ENCODE assay signal across 1 cellular context in genomic region chr13:44237276-44237767, GRCh38.
TF ChIP-seq lines count a peak whose summit lies in the region.

No MANE protein-coding gene starts in this region.

TF ChIP-seq in HCT116, 20 proteins besides CTCF, POLR2A, EP300 and RAD21 (continued from another document):
- TF ChIP-seq, protein P1, sequence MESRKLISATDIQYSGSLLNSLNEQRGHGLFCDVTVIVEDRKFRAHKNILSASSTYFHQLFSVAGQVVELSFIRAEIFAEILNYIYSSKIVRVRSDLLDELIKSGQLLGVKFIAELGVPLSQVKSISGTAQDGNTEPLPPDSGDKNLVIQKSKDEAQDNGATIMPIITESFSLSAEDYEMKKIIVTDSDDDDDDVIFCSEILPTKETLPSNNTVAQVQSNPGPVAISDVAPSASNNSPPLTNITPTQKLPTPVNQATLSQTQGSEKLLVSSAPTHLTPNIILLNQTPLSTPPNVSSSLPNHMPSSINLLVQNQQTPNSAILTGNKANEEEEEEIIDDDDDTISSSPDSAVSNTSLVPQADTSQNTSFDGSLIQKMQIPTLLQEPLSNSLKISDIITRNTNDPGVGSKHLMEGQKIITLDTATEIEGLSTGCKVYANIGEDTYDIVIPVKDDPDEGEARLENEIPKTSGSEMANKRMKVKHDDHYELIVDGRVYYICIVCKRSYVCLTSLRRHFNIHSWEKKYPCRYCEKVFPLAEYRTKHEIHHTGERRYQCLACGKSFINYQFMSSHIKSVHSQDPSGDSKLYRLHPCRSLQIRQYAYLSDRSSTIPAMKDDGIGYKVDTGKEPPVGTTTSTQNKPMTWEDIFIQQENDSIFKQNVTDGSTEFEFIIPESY (IDR thresholded peaks at IDR 0.05; ENCODE audit: extremely low read depth, insufficient replicate concordance, low read length) = no peak
- TF ChIP-seq, protein P2, sequence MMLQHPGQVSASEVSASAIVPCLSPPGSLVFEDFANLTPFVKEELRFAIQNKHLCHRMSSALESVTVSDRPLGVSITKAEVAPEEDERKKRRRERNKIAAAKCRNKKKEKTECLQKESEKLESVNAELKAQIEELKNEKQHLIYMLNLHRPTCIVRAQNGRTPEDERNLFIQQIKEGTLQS (IDR thresholded peaks at IDR 0.05) = no peak
- TF ChIP-seq EGR1 (IDR thresholded peaks at IDR 0.05; ENCODE audit: low read depth) (no peak), YY1 (IDR thresholded peaks at IDR 0.05; ENCODE audit: extremely low read depth, insufficient replicate concordance, low read depth, low read length) (no peak), FOSL1 (IDR thresholded peaks at IDR 0.05; ENCODE audit: low read depth) (no peak), SIN3A (IDR thresholded peaks at IDR 0.05; ENCODE audit: low read depth) (no peak), CEBPB (IDR thresholded peaks at IDR 0.05; ENCODE audit: low read depth) (no peak), EZH2 (IDR thresholded peaks at IDR 0.05) (no peak)
- TF ChIP-seq, protein P3, sequence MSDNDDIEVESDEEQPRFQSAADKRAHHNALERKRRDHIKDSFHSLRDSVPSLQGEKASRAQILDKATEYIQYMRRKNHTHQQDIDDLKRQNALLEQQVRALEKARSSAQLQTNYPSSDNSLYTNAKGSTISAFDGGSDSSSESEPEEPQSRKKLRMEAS (IDR thresholded peaks at IDR 0.05) = no peak
